In genomic region chr10:58115218-58116050, GRCh38 we compare ENCODE assay signal across 25 cellular contexts.
"Had no signal": no experiment of that assay in that cellular context is flagged by ENCODE, and none has a peak within 500 bp of the region (broad histone marks: within the 10 kb centered on the region; RNA-seq: fewer than 3 reads in every experiment).

No MANE protein-coding gene starts in this region.

- DNase-seq: activated CD4-positive, alpha-beta memory T cell treated with anti-CD3 and anti-CD28 coated beads for 36 hours; activated CD4-positive, alpha-beta T cell treated with anti-CD3 and anti-CD28 coated beads, Interleukin-2, amount 10 ng/mL, durations not matched to agents 7 days and 5 days; activated CD4-positive, CD25-positive, alpha-beta regulatory T cell; activated CD8-positive, alpha-beta memory T cell treated with anti-CD3 and anti-CD28 coated beads for 24 hours; activated gamma-delta T cell treated with Interleukin-2 at 50 U/mL for 16 hours; activated naive CD4-positive, alpha-beta T cell treated with anti-CD3 and anti-CD28 coated beads, Interleukin-2, amount 10 ng/mL, durations not matched to agents 7 days and 5 days; activated naive CD8-positive, alpha-beta T cell treated with anti-CD3 and anti-CD28 coated beads for 36 hours; activated T-cell treated with anti-CD3 and anti-CD28 coated beads, Interleukin-2, amount 50 U/mL, for 72 hours; caudate nucleus; KG1; NCI-H1048; NCI-H146; NCI-H187 treated with DMSO at 0.1 percent for 48 hours; NCI-H2081 treated with DMSO at 0.1 percent for 48 hours; NCI-H2171; NCI-H2227 treated with DMSO at 0.1 percent for 48 hours; NCI-H510A; NCI-H526 treated with DMSO at 0.1 percent for 48 hours; NCI-H82; SIG-M5; T-cell; T-helper 2 cell; T1000 had no signal

- ATAC-seq: activated T-cell treated with anti-CD3 and anti-CD28 coated beads, Interleukin-2, amount 50 U/mL, for 72 hours; T-cell had no signal

- H3K27ac ChIP-seq: VCaP had no signal

- FAIRE-seq: TTC549 had no signal
